In the genomic region with DNA sequence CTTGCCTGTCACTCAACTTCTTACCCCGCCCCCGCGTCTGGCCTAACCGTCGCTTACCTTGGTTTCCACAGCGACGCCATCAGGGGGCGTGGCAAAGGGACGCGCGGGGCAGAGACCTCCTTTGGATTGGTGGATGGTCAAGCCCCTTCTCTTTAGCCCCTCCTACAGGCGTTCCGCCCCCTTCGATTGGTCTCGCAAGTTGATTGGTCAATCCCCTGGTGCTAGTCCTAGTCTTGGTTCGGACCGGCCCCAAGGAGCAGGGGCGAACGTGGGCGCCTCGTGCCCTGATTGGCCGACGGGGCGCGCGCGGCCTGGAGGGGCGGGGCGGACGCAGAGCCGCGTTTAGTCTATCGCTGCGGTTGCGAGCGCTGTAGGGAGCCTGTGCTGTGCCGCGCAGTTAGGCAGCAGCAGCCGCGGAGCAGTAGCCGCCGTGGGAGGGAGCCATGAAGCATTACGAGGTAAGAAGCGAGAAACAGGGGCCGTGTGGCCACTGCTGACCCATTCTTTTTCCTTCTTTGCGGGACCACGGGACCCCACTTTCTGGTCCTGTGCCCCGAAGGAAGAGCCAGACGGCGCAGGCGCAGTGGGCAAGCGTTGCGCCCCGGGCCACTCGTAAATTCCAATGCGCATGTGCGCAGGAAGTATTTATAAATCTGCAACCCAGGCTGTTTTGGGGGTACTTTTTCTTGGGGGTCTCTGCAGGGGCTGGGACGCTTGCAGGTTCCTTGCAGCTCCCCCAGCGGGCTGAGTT, we compare ENCODE assay signal across 8 cellular contexts. TPM values are rescaled to one million over a fixed set of nuclear protein-coding genes. Genes with fewer than 3 reads are reported as not detected.
A peak's percentile ranks its signal among the peaks of the same experiment; 100 is the strongest.
DNase-seq lines count a peak whose midpoint lies in the region; ATAC-seq and TF ChIP-seq lines count a peak whose summit lies in the region.

A gene with protein sequence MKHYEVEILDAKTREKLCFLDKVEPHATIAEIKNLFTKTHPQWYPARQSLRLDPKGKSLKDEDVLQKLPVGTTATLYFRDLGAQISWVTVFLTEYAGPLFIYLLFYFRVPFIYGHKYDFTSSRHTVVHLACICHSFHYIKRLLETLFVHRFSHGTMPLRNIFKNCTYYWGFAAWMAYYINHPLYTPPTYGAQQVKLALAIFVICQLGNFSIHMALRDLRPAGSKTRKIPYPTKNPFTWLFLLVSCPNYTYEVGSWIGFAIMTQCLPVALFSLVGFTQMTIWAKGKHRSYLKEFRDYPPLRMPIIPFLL (plus strand): TSS at position 341 of the 751 bp plus-strand sequence. CDS start 103 bp downstream, at position 444.

- H3K36me3 Mint-ChIP-seq in CD8-positive, alpha-beta memory T cell, result peaks cover 0 to 22% (median 6%) of the 10 kb centered on the region in 3 donors

- peak; percentile 99 to 100 (median 100) for DNase-seq in CD8-positive, alpha-beta memory T cell
- peak; percentile 100 for DNase-seq in HS-5 (ENCODE audit: low read depth)
- DNase-seq in NK-92 treated with Interleukin-12 subunit alpha and Interleukin-12 subunit beta, amount 100 ng/mL, for 24 hours (lab: John Stamatoyannopoulos, UW), result peak; percentile 100
- peak; percentile 100 for DNase-seq in activated CD8-positive, alpha-beta memory T cell treated with anti-CD3 and anti-CD28 coated beads for 24 hours
- DNase-seq in effector CD4-positive, alpha-beta T cell, result peak; percentile 100
- DNase-seq in lung (ENCODE audit: low spot score), result peak; percentile 100
- DNase-seq in stimulated activated CD4-positive, alpha-beta T cell treated with anti-CD3 and anti-CD28 coated beads, TNF-alpha, amount 100 ng/mL, for 4 hours (ENCODE audit: low read depth in 3 of 3), result peak; percentile 100

- WGBS in lung, 2 donors, result 0% methylated on average over 58 to 59 of the region's 59 CpGs

- POLR2A ChIA-PET in CD8-positive, alpha-beta memory T cell (lab: Charles Lee), result interaction anchor here (0.7 to 4.6 kb wide), 4 partner anchors 12 to 25 kb away, joined by 3 to 44 read pairs (median 6); a partner anchor contains a TSS

- no peaks in the 10 kb centered on the region for H3K27me3 Mint-ChIP-seq in CD8-positive, alpha-beta memory T cell

- peak within 1 kb of the TSS; percentile 97 for H3K4me3 ChIP-seq in CD8-positive, alpha-beta memory T cell (ENCODE audit: low read length)
- H3K4me3 ChIP-seq in lung, result peak within 1 kb of the TSS; percentile 60

- H3K4me1 ChIP-seq in CD8-positive, alpha-beta memory T cell (ENCODE audit: insufficient read depth, low read length), result peaks cover 40% of the 10 kb centered on the region
- H3K4me1 ChIP-seq in lung (ENCODE audit: control insufficient read depth in 2 of 2, insufficient read depth in 2 of 2, low read length in 2 of 2), result peaks cover 0 to 4% of the 10 kb centered on the region in 2 donors

- H3K9me3 Mint-ChIP-seq in CD8-positive, alpha-beta memory T cell, result no peaks in the 10 kb centered on the region

- peak within 1 kb of the TSS; percentile 94 to 100 (median 98) for H3K27ac Mint-ChIP-seq in CD8-positive, alpha-beta memory T cell

- peak within 1 kb of the TSS; percentile 85 to 99 (median 94) for H3K4me3 Mint-ChIP-seq in CD8-positive, alpha-beta memory T cell

- H3K36me3 ChIP-seq in CD8-positive, alpha-beta memory T cell (ENCODE audit: insufficient read depth, low read length), result no peaks in the 10 kb centered on the region
- H3K36me3 ChIP-seq in lung (ENCODE audit: control insufficient read depth in 2 of 2, insufficient read depth in 2 of 2, low read length in 2 of 2), result peaks cover 0 to under 1% of the 10 kb centered on the region in 2 donors

- peaks cover 34 to 73% (median 47%) of the 10 kb centered on the region in 3 donors for H3K4me1 Mint-ChIP-seq in CD8-positive, alpha-beta memory T cell

- no peak for TF ChIP-seq CTCF in lung (IDR thresholded peaks at IDR 0.05; ENCODE audit: control extremely low read depth, extremely low read depth)

- peak within 1 kb of the TSS; percentile 91 for H3K27ac ChIP-seq in CD8-positive, alpha-beta memory T cell (ENCODE audit: low read depth, low read length)
- peak within 1 kb of the TSS; percentile 76 to 96 for H3K27ac ChIP-seq in lung (ENCODE audit: low read depth in 1 of 2, low read length in 1 of 2)

- CTCF ChIA-PET in CD8-positive, alpha-beta memory T cell (lab: Charles Lee), result interaction anchor here (0.6 to 1.3 kb wide), 3 partner anchors 9 to 25 kb away, joined by 3 to 5 read pairs (median 4); a partner anchor contains a TSS

- H3K9me3 ChIP-seq in CD8-positive, alpha-beta memory T cell (ENCODE audit: low read length), result no peaks in the 10 kb centered on the region
- no peaks in the 10 kb centered on the region for H3K9me3 ChIP-seq in lung (ENCODE audit: control insufficient read depth in 2 of 2, insufficient read depth in 1 of 2, low read length in 1 of 2)

- no peaks in the 10 kb centered on the region for H3K27me3 ChIP-seq in CD8-positive, alpha-beta memory T cell (ENCODE audit: insufficient read depth, low read length, poor library complexity, severe bottlenecking)
- H3K27me3 ChIP-seq in lung (ENCODE audit: control insufficient read depth, insufficient read depth), result no peaks in the 10 kb centered on the region

- ATAC-seq in GM19468 (IDR thresholded peaks at IDR 0.05; ENCODE audit: extremely low read depth, unreplicated experiment) (peak; percentile 86), lung (ENCODE audit: insufficient read depth, low FRiP score) (peak; percentile 98)

RNA-seq across cellular contexts. Expression of the gene that starts here (rescaled TPM):
- 100 to 1,000 TPM; 114 to 123 TPM for total RNA-seq in CD8-positive, alpha-beta memory T cell
- polyA plus RNA-seq in CD8-positive, alpha-beta memory T cell, result 268 TPM
- 100 to 1,000 TPM in 1 of 2 donors, 10 to 100 TPM in 1; 32.7 to 153 TPM for total RNA-seq in lung
- polyA plus RNA-seq in lung, result 100 to 1,000 TPM in 1 of 2 donors, 10 to 100 TPM in 1; 89.1 to 193 TPM

Comparison
In these comparisons a context has a peak if more than half of its experiments do, and no peak if none do; other contexts are left out.
1. Peak in every context shown above with its lines: DNase-seq, ATAC-seq, H3K4me3 ChIP-seq and H3K27ac ChIP-seq.